Comparison of ENCODE assay signal across 8 cellular contexts in genomic region chr7:152459724-152460251, GRCh38. TPM values are rescaled to one million over a fixed set of nuclear protein-coding genes. Genes with fewer than 3 reads are reported as not detected.
DNase-seq lines count a peak whose midpoint lies in the region; ATAC-seq, FAIRE-seq and TF ChIP-seq lines count a peak whose summit lies in the region.

No MANE protein-coding gene starts in this region.

- FAIRE-seq in astrocyte (lab: Jason Lieb, UNC): no peak

- H3K27ac ChIP-seq in astrocyte (ENCODE audit: low read depth, low read length) (no peak overlapping the region), neutrophil (peak overlapping the region; percentile 24)

- peaks cover 14% of the 10 kb centered on the region for H3K4me1 Mint-ChIP-seq in astrocyte (ENCODE audit: low read depth, unreplicated experiment)
- peaks cover 2 to 15% of the 10 kb centered on the region in 2 donors for H3K4me1 Mint-ChIP-seq in natural killer cell
- H3K4me1 Mint-ChIP-seq in activated naive CD4-positive, alpha-beta T cell treated with anti-CD3 and anti-CD28 coated beads for 36 hours (ENCODE audit: low read depth): peaks cover 3% of the 10 kb centered on the region

- no peak overlapping the region for H3K9ac ChIP-seq in astrocyte (ENCODE audit: low read length)

- no peak overlapping the region for H2AFZ ChIP-seq in astrocyte (ENCODE audit: low read depth, low read length)

- no peaks in the 10 kb centered on the region for H3K27me3 ChIP-seq in astrocyte (ENCODE audit: insufficient read depth, low read length)
- H3K27me3 ChIP-seq in neutrophil: no peaks in the 10 kb centered on the region

- CTCF ChIA-PET in activated naive CD4-positive, alpha-beta T cell treated with anti-CD3 and anti-CD28 coated beads for 36 hours (lab: Charles Lee): no interaction called here

- no peaks in the 10 kb centered on the region for H3K36me3 Mint-ChIP-seq in astrocyte (ENCODE audit: low read depth, unreplicated experiment)
- H3K36me3 Mint-ChIP-seq in natural killer cell: no peaks in the 10 kb centered on the region
- H3K36me3 Mint-ChIP-seq in activated naive CD4-positive, alpha-beta T cell treated with anti-CD3 and anti-CD28 coated beads for 36 hours (ENCODE audit: low read depth): no peaks in the 10 kb centered on the region

- H3K27ac Mint-ChIP-seq in astrocyte (ENCODE audit: unreplicated experiment) (peak overlapping the region; percentile 26), natural killer cell (no peak overlapping the region)
- H3K27ac Mint-ChIP-seq in activated naive CD4-positive, alpha-beta T cell treated with anti-CD3 and anti-CD28 coated beads for 36 hours: no peak overlapping the region

- H3K4me3 Mint-ChIP-seq in astrocyte (ENCODE audit: unreplicated experiment): no peak overlapping the region
- H3K4me3 Mint-ChIP-seq in natural killer cell: no peak overlapping the region
- H3K4me3 Mint-ChIP-seq in activated naive CD4-positive, alpha-beta T cell treated with anti-CD3 and anti-CD28 coated beads for 36 hours: no peak overlapping the region

- no peaks in the 10 kb centered on the region for H4K20me1 ChIP-seq in astrocyte (ENCODE audit: insufficient read depth, low read length)

- H3K79me2 ChIP-seq in astrocyte (ENCODE audit: insufficient read depth, low read length): no peaks in the 10 kb centered on the region

- DNase-seq in GM10266 (ENCODE audit: extremely low spot score): peak; percentile 17
- DNase-seq in NCI-H2081 treated with DMSO at 0.1 percent for 48 hours (lab: John Stamatoyannopoulos, UW): peak; percentile 32
- DNase-seq in astrocyte (ENCODE audit: low read depth): no peak
- DNase-seq in natural killer cell: no peak
- DNase-seq in activated naive CD4-positive, alpha-beta T cell treated with anti-CD3 and anti-CD28 coated beads for 36 hours: no peak
- no peak for DNase-seq in T-helper 2 cell
- DNase-seq in T-helper 1 cell: no peak

- H3K4me2 ChIP-seq in astrocyte (ENCODE audit: low read length): peak overlapping the region; percentile 22

- H3K4me1 ChIP-seq in astrocyte (ENCODE audit: insufficient read depth, low read length) (no peaks in the 10 kb centered on the region), neutrophil (ENCODE audit: control insufficient read depth in 1 of 2, insufficient read depth in 1 of 2, low read depth in 1 of 2, low read length in 1 of 2) (peaks cover 12 to 14% of the 10 kb centered on the region in 2 experiments)

- no peaks in the 10 kb centered on the region for H3K9me3 ChIP-seq in astrocyte (ENCODE audit: insufficient read depth, low read depth, low read length)
- H3K9me3 ChIP-seq in neutrophil: no peaks in the 10 kb centered on the region

- H3K27me3 Mint-ChIP-seq in astrocyte (ENCODE audit: low read depth, unreplicated experiment) (no peaks in the 10 kb centered on the region), natural killer cell (ENCODE audit: low read depth in 2 of 2) (no peaks in the 10 kb centered on the region)
- no peaks in the 10 kb centered on the region for H3K27me3 Mint-ChIP-seq in activated naive CD4-positive, alpha-beta T cell treated with anti-CD3 and anti-CD28 coated beads for 36 hours (ENCODE audit: low read depth)

- intact Hi-C loops in natural killer cell (cut with micrococcal nuclease): loop anchor here (5.0 kb wide), 1 partner anchor 218 kb away; the partner anchor contains the start of gene XRCC2
- intact Hi-C loops in activated naive CD4-positive, alpha-beta T cell treated with anti-CD3 and anti-CD28 coated beads for 36 hours (cut with micrococcal nuclease): loop anchor here (5.0 kb wide), 2 partner anchors 32 to 1107 kb away; no protein-coding TSS in a partner anchor

- no peak overlapping the region for H3K4me3 ChIP-seq in astrocyte (ENCODE audit: insufficient read depth, low read depth, low read length)
- H3K4me3 ChIP-seq in neutrophil (ENCODE audit: low read depth in 1 of 2, low read length in 1 of 2): no peak overlapping the region

- no peak for ATAC-seq in natural killer cell

- H3K9me3 Mint-ChIP-seq in astrocyte (ENCODE audit: unreplicated experiment) (no peaks in the 10 kb centered on the region), natural killer cell (no peaks in the 10 kb centered on the region)
- H3K9me3 Mint-ChIP-seq in activated naive CD4-positive, alpha-beta T cell treated with anti-CD3 and anti-CD28 coated beads for 36 hours: no peaks in the 10 kb centered on the region

- no peak for TF ChIP-seq CTCF in GM10266 (IDR thresholded peaks at IDR 0.05; ENCODE audit: control insufficient read depth, insufficient read depth, low read depth, missing control alignments)
- no peak for TF ChIP-seq CTCF in astrocyte (IDR thresholded peaks at IDR 0.05; ENCODE audit: insufficient read depth, low read depth, low read length)
- no peak for TF ChIP-seq CTCF in neutrophil (IDR thresholded peaks at IDR 0.05)
- TF ChIP-seq CTCF in natural killer cell (IDR thresholded peaks at IDR 0.05): no peak

- H3K36me3 ChIP-seq in astrocyte (ENCODE audit: insufficient read depth, low read length) (no peaks in the 10 kb centered on the region), neutrophil (no peaks in the 10 kb centered on the region)

RNA-seq across cellular contexts. Expression of gene KMT2C, which starts 24.0 kb away (rescaled TPM):
- total RNA-seq in astrocyte (54.1 and 59.0 TPM in 2 replicates), natural killer cell (100 to 1,000 TPM; 159 to 177 (median 167) TPM)
- 10 to 100 TPM; 33.8 to 36.1 TPM for total RNA-seq in activated naive CD4-positive, alpha-beta T cell treated with anti-CD3 and anti-CD28 coated beads for 36 hours

Comparison
In these comparisons a context has a peak if more than half of its experiments do, and no peak if none do; other contexts are left out.
1. DNase-seq: peak in GM10266 (single experiment) and NCI-H2081 treated with DMSO at 0.1 percent for 48 hours (single experiment); none in astrocyte (single experiment), natural killer cell (single experiment), activated naive CD4-positive, alpha-beta T cell treated with anti-CD3 and anti-CD28 coated beads for 36 hours (single experiment), T-helper 2 cell (0 of 5) and T-helper 1 cell (0 of 5).